2 cellular contexts compared by ENCODE assay signal in the genomic region with DNA sequence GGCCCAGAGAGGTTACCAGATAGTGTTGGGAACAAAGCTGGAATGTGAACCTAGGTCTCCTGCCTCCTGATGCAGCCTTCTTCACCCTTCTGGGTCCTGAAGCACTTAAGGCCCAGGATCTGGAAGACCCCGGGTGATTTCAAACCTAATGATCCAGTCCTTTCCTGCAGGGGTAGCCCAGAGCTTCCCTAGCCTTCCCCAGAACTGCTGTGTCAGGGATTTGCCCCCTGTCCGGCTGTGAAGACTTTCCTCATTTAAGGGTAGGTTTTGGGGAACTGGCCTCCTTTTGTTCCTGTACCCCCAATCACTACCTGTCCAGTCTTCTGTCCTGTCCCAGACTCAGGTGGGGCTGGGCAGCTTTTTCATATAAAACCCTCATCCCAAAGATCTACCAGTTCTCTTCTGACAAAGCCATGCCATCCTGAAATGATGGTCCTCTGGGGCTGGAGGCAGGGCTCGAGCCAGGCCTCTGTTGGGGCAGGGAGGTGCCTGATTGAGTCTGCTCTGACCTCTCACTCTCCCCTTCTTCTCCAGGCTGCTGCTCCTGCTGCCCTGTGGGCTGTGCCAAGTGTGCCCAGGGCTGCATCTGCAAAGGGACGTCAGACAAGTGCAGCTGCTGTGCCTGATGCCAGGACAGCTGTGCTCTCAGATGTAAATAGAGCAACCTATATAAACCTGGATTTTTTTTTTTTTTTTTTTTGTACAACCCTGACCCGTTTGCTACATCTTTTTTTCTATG.
A peak's percentile ranks its signal among the peaks of the same experiment; 100 is the strongest.
TF ChIP-seq lines count a peak whose summit lies in the region.

No MANE protein-coding gene starts in this region.

TF ChIP-seq in H1, 55 proteins besides CTCF, POLR2A, EP300 and RAD21:
- TF ChIP-seq RNF2 (IDR thresholded peaks at IDR 0.05; ENCODE audit: borderline replicate concordance, low read depth, low read length, missing control alignments, poor library complexity, severe bottlenecking) (no peak), SP1 (IDR thresholded peaks at IDR 0.05; ENCODE audit: low read depth, low read length) (no peak), SRF (IDR thresholded peaks at IDR 0.05; ENCODE audit: low read depth, low read length) (no peak), MAFK (IDR thresholded peaks at IDR 0.05; ENCODE audit: low read depth, low read length) (peak; percentile 69; the same call in 1 of the 2 replicates), RXRA (IDR thresholded peaks at IDR 0.05; ENCODE audit: insufficient read depth, low read depth, low read length) (no peak), SIN3A (conservative IDR thresholded peaks at IDR 0.05 in 1 of 2, IDR thresholded peaks at IDR 0.05 in 1 of 2; ENCODE audit: low read depth in 1 of 2, low read length in 2 of 2) (no peak), EZH2 (IDR thresholded peaks at IDR 0.05; ENCODE audit: low read depth, low read length, severe bottlenecking) (no peak), TBP (IDR thresholded peaks at IDR 0.05; ENCODE audit: low read depth, low read length) (no peak)

TF ChIP-seq in HEK293T, 16 proteins besides CTCF, POLR2A, EP300 and RAD21:
- no peak for TF ChIP-seq ARNT (IDR thresholded peaks at IDR 0.05)
- no peak for TF ChIP-seq BHLHE40 (IDR thresholded peaks at IDR 0.05; ENCODE audit: borderline replicate concordance)
- TF ChIP-seq SUZ12 (IDR thresholded peaks at IDR 0.05), result no peak
- no peak for TF ChIP-seq ELF4 (IDR thresholded peaks at IDR 0.05)
- TF ChIP-seq SP1 (IDR thresholded peaks at IDR 0.05), result no peak
- TF ChIP-seq, protein P1, sequence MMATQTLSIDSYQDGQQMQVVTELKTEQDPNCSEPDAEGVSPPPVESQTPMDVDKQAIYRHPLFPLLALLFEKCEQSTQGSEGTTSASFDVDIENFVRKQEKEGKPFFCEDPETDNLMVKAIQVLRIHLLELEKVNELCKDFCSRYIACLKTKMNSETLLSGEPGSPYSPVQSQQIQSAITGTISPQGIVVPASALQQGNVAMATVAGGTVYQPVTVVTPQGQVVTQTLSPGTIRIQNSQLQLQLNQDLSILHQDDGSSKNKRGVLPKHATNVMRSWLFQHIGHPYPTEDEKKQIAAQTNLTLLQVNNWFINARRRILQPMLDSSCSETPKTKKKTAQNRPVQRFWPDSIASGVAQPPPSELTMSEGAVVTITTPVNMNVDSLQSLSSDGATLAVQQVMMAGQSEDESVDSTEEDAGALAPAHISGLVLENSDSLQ (IDR thresholded peaks at IDR 0.05), result no peak
- no peak for TF ChIP-seq CTBP1 (IDR thresholded peaks at IDR 0.05; ENCODE audit: borderline replicate concordance)
- no peak for TF ChIP-seq LEF1 (IDR thresholded peaks at IDR 0.05; ENCODE audit: borderline replicate concordance)
- TF ChIP-seq FOXK2 (IDR thresholded peaks at IDR 0.05), result no peak
- TF ChIP-seq ZNF384 (IDR thresholded peaks at IDR 0.05), result no peak
- TF ChIP-seq FOXA1 (IDR thresholded peaks at IDR 0.05), result no peak
- no peak for TF ChIP-seq FOXM1 (IDR thresholded peaks at IDR 0.05; ENCODE audit: borderline replicate concordance)
TF ChIP-seq in HEK293T: peak in this region for 0.
